Comparison of ENCODE assay signal across 1 cellular context in the genomic region with DNA sequence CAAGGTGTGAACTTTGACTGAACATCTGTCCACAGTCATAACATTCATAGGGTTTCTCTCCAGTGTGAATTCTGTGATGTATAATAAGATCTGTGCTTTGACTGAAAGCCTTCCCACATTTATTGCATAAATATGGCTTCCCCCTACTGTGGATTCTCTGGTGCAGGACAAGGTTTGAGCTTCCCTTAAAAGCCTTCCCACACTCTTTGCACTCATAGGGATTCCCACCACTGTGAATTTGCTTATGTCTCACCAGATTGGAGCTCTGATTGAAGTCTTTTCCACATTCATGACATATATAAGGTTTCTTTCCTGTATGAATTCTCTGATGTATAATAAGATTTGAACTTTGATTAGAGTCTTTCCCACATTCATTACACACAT.
TF ChIP-seq lines count a peak whose summit lies in the region.

No MANE protein-coding gene starts in this region.

TF ChIP-seq in K562, 482 proteins besides CTCF, POLR2A, EP300 and RAD21:
- peak; percentile 71; the same call in 1 of the 2 replicates for TF ChIP-seq ZNF274 (IDR thresholded peaks at IDR 0.05; ENCODE audit: borderline replicate concordance, low read depth, low read length)
- TF ChIP-seq PPARD (CRISPR knock-in tag; IDR thresholded peaks at IDR 0.05) = no peak
- no peak for TF ChIP-seq ZNF41 (CRISPR knock-in tag; conservative IDR thresholded peaks at IDR 0.05)
- TF ChIP-seq, protein P1, sequence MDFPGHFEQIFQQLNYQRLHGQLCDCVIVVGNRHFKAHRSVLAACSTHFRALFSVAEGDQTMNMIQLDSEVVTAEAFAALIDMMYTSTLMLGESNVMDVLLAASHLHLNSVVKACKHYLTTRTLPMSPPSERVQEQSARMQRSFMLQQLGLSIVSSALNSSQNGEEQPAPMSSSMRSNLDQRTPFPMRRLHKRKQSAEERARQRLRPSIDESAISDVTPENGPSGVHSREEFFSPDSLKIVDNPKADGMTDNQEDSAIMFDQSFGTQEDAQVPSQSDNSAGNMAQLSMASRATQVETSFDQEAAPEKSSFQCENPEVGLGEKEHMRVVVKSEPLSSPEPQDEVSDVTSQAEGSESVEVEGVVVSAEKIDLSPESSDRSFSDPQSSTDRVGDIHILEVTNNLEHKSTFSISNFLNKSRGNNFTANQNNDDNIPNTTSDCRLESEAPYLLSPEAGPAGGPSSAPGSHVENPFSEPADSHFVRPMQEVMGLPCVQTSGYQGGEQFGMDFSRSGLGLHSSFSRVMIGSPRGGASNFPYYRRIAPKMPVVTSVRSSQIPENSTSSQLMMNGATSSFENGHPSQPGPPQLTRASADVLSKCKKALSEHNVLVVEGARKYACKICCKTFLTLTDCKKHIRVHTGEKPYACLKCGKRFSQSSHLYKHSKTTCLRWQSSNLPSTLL (IDR thresholded peaks at IDR 0.05) = no peak
